Comparison of ENCODE assay signal across 1 cellular context in the genomic region with DNA sequence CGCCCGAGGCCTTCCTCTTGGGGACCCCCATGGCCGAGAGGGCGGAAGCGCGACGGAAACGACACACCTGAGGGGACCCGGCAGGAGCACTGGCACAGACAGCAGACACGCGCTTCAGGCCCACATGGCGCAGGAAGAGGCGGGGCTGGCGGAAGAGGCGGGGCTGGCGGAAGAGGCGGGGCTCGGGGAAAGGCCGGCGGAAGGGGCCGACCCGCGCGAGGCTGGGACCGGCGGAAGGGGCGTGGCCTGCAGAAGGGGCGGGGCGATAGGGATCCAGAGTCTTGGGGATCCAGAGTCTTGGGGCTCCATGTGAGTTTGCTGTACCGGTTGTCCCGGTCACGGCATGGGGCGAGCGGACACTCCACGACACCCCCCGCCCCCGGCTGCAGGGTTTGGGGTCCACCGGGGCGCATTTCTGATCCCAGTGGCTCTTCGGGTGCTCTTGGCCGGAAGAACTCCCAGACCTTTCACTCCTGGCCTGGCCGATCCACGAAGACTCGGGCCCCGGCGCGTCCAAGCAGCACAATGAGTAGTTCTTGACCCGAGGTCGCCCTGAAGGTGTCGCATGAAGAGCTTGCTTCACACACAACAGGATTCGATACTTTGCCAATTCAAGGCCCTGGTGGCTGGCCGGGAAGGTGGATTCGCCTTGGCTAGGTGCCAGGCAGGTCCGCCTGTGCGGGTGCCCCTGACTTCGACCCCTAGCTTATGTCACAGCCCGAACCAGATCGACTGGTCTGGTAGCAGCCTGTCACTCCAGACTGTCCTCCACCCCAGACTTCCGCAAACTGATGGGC.
TF ChIP-seq lines count a peak whose summit lies in the region.

Gene URB1 (minus strand): TSS at position 133 of the 797 bp plus-strand sequence. CDS start 102 bp downstream, at position 31.

TF ChIP-seq in K562, 482 proteins besides CTCF, POLR2A, EP300 and RAD21 (continued from another document and continues in another):
- no peak for TF ChIP-seq MAFK (IDR thresholded peaks at IDR 0.05; ENCODE audit: low read length)
- TF ChIP-seq NFIC (IDR thresholded peaks at IDR 0.05) = peak; percentile 99
- no peak for TF ChIP-seq HNRNPL (IDR thresholded peaks at IDR 0.05; ENCODE audit: low read depth, low read length)
- TF ChIP-seq ZNF134 (CRISPR knock-in tag; conservative IDR thresholded peaks at IDR 0.05) = 0 out of 2 replicates have a peak, but pooled peaks have one; percentile 35
- TF ChIP-seq ZFX (CRISPR knock-in tag; IDR thresholded peaks at IDR 0.05) = peak; percentile 83
- no peak for TF ChIP-seq SREBF1 (IDR thresholded peaks at IDR 0.05; ENCODE audit: borderline replicate concordance, low read depth, low read length)
- TF ChIP-seq ZBTB5 (IDR thresholded peaks at IDR 0.05) = no peak
- TF ChIP-seq CSDE1 (IDR thresholded peaks at IDR 0.05) = no peak
- no peak for TF ChIP-seq DDX20 (tag; IDR thresholded peaks at IDR 0.05; ENCODE audit: low read depth)
- TF ChIP-seq HINFP (tag; conservative IDR thresholded peaks at IDR 0.05; ENCODE audit: low read depth) = no peak
- no peak for TF ChIP-seq MCM2 (IDR thresholded peaks at IDR 0.05; ENCODE audit: low read depth)
- no peak for TF ChIP-seq STAG1 (CRISPR knock-in tag; IDR thresholded peaks at IDR 0.05; ENCODE audit: borderline replicate concordance)
- no peak for TF ChIP-seq HNRNPLL (IDR thresholded peaks at IDR 0.05; ENCODE audit: low read depth, low read length, poor library complexity, severe bottlenecking)
- no peak for TF ChIP-seq ZNF408 (CRISPR knock-in tag; IDR thresholded peaks at IDR 0.05; ENCODE audit: low read depth)
- TF ChIP-seq, protein P1, sequence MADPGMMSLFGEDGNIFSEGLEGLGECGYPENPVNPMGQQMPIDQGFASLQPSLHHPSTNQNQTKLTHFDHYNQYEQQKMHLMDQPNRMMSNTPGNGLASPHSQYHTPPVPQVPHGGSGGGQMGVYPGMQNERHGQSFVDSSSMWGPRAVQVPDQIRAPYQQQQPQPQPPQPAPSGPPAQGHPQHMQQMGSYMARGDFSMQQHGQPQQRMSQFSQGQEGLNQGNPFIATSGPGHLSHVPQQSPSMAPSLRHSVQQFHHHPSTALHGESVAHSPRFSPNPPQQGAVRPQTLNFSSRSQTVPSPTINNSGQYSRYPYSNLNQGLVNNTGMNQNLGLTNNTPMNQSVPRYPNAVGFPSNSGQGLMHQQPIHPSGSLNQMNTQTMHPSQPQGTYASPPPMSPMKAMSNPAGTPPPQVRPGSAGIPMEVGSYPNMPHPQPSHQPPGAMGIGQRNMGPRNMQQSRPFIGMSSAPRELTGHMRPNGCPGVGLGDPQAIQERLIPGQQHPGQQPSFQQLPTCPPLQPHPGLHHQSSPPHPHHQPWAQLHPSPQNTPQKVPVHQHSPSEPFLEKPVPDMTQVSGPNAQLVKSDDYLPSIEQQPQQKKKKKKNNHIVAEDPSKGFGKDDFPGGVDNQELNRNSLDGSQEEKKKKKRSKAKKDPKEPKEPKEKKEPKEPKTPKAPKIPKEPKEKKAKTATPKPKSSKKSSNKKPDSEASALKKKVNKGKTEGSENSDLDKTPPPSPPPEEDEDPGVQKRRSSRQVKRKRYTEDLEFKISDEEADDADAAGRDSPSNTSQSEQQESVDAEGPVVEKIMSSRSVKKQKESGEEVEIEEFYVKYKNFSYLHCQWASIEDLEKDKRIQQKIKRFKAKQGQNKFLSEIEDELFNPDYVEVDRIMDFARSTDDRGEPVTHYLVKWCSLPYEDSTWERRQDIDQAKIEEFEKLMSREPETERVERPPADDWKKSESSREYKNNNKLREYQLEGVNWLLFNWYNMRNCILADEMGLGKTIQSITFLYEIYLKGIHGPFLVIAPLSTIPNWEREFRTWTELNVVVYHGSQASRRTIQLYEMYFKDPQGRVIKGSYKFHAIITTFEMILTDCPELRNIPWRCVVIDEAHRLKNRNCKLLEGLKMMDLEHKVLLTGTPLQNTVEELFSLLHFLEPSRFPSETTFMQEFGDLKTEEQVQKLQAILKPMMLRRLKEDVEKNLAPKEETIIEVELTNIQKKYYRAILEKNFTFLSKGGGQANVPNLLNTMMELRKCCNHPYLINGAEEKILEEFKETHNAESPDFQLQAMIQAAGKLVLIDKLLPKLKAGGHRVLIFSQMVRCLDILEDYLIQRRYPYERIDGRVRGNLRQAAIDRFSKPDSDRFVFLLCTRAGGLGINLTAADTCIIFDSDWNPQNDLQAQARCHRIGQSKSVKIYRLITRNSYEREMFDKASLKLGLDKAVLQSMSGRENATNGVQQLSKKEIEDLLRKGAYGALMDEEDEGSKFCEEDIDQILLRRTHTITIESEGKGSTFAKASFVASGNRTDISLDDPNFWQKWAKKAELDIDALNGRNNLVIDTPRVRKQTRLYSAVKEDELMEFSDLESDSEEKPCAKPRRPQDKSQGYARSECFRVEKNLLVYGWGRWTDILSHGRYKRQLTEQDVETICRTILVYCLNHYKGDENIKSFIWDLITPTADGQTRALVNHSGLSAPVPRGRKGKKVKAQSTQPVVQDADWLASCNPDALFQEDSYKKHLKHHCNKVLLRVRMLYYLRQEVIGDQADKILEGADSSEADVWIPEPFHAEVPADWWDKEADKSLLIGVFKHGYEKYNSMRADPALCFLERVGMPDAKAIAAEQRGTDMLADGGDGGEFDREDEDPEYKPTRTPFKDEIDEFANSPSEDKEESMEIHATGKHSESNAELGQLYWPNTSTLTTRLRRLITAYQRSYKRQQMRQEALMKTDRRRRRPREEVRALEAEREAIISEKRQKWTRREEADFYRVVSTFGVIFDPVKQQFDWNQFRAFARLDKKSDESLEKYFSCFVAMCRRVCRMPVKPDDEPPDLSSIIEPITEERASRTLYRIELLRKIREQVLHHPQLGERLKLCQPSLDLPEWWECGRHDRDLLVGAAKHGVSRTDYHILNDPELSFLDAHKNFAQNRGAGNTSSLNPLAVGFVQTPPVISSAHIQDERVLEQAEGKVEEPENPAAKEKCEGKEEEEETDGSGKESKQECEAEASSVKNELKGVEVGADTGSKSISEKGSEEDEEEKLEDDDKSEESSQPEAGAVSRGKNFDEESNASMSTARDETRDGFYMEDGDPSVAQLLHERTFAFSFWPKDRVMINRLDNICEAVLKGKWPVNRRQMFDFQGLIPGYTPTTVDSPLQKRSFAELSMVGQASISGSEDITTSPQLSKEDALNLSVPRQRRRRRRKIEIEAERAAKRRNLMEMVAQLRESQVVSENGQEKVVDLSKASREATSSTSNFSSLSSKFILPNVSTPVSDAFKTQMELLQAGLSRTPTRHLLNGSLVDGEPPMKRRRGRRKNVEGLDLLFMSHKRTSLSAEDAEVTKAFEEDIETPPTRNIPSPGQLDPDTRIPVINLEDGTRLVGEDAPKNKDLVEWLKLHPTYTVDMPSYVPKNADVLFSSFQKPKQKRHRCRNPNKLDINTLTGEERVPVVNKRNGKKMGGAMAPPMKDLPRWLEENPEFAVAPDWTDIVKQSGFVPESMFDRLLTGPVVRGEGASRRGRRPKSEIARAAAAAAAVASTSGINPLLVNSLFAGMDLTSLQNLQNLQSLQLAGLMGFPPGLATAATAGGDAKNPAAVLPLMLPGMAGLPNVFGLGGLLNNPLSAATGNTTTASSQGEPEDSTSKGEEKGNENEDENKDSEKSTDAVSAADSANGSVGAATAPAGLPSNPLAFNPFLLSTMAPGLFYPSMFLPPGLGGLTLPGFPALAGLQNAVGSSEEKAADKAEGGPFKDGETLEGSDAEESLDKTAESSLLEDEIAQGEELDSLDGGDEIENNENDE (IDR thresholded peaks at IDR 0.05; ENCODE audit: low read depth, low read length) = no peak
- TF ChIP-seq TOE1 (IDR thresholded peaks at IDR 0.05; ENCODE audit: borderline replicate concordance) = peak; percentile 68; the same call in 1 of the 2 replicates
- no peak for TF ChIP-seq TOE1 (CRISPR knock-in tag; IDR thresholded peaks at IDR 0.05; ENCODE audit: borderline replicate concordance, low read depth)
- TF ChIP-seq, protein P2, sequence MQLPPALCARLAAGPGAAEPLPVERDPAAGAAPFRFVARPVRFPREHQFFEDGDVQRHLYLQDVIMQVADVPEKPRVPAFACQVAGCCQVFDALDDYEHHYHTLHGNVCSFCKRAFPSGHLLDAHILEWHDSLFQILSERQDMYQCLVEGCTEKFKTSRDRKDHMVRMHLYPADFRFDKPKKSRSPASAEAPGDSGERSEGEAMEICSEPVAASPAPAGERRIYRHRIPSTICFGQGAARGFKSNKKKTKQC (CRISPR knock-in tag; IDR thresholded peaks at IDR 0.05) = no peak
- TF ChIP-seq SRSF1 (IDR thresholded peaks at IDR 0.05; ENCODE audit: low read depth, low read length) = no peak
- no peak for TF ChIP-seq ZNF57 (CRISPR knock-in tag; IDR thresholded peaks at IDR 0.05)
- TF ChIP-seq NCOR1 (IDR thresholded peaks at IDR 0.05) = peak; percentile 7; the same call in 1 of the 2 replicates
- TF ChIP-seq ZC3H8 (IDR thresholded peaks at IDR 0.05) = no peak
- no peak for TF ChIP-seq NCOA2 (IDR thresholded peaks at IDR 0.05; ENCODE audit: partially characterized antibody in 2 of 2)
- no peak for TF ChIP-seq ZBTB34 (CRISPR knock-in tag; IDR thresholded peaks at IDR 0.05)
- no peak; the same call in none of the 2 replicates for TF ChIP-seq ZNF592 (IDR thresholded peaks at IDR 0.05)
- peak; percentile 95 for TF ChIP-seq SPI1 (IDR thresholded peaks at IDR 0.05; ENCODE audit: borderline replicate concordance, low read depth, low read length)
- TF ChIP-seq, protein P3, sequence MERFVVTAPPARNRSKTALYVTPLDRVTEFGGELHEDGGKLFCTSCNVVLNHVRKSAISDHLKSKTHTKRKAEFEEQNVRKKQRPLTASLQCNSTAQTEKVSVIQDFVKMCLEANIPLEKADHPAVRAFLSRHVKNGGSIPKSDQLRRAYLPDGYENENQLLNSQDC (CRISPR knock-in tag; IDR thresholded peaks at IDR 0.05) = no peak; the same call in 1 of the 2 replicates
- TF ChIP-seq POLR3G (IDR thresholded peaks at IDR 0.05; ENCODE audit: extremely low read depth, insufficient read length, insufficient replicate concordance) = no peak
- no peak for TF ChIP-seq FIP1L1 (IDR thresholded peaks at IDR 0.05; ENCODE audit: low read depth, low read length, poor library complexity, severe bottlenecking)
- TF ChIP-seq ZKSCAN1 (IDR thresholded peaks at IDR 0.05; ENCODE audit: low read depth, low read length) = no peak
- no peak for TF ChIP-seq TFAM (CRISPR knock-in tag; conservative IDR thresholded peaks at IDR 0.05)
- TF ChIP-seq ZNF77 (CRISPR knock-in tag; IDR thresholded peaks at IDR 0.05) = no peak
- no peak for TF ChIP-seq BDP1 (IDR thresholded peaks at IDR 0.05; ENCODE audit: insufficient read depth, insufficient read length)
- TF ChIP-seq SMARCC2 (IDR thresholded peaks at IDR 0.05; ENCODE audit: low read depth) = no peak
- no peak for TF ChIP-seq PPARD (CRISPR knock-in tag; IDR thresholded peaks at IDR 0.05)
- TF ChIP-seq YBX1 (IDR thresholded peaks at IDR 0.05) = no peak
- TF ChIP-seq ZNF766 (CRISPR knock-in tag; conservative IDR thresholded peaks at IDR 0.05) = no peak
